ENCODE assay signal across 1 cellular context in the genomic region with DNA sequence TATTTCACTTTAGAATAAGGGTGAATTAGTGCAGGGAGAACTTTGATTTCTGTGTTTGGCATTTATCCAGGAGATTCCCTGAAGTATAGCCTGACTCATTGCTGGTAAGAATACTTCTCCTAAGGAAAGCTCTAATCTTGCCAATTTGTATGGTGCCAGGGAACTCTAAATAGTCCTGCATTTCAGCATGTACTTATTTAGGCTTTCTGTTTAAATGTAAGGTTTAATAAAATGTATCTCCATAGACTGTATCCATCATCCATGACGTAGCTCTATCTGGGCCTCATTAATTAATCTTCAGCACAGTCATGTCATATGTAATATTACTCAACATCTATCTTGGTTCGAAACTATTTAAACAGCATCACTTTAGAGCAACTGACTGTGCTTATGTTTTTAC.
TF ChIP-seq lines count a peak whose summit lies in the region.

No MANE protein-coding gene starts in this region.

TF ChIP-seq in IMR-90, 13 proteins besides CTCF, POLR2A, EP300 and RAD21 (continued from another document):
- TF ChIP-seq, protein P1, sequence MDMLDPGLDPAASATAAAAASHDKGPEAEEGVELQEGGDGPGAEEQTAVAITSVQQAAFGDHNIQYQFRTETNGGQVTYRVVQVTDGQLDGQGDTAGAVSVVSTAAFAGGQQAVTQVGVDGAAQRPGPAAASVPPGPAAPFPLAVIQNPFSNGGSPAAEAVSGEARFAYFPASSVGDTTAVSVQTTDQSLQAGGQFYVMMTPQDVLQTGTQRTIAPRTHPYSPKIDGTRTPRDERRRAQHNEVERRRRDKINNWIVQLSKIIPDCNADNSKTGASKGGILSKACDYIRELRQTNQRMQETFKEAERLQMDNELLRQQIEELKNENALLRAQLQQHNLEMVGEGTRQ (IDR thresholded peaks at IDR 0.05; ENCODE audit: low read depth, low read length), result no peak
